ENCODE assay signal across 12 cellular contexts in genomic region chr7:81150951-81151361, GRCh38.
A peak's percentile ranks its signal among the peaks of the same experiment; 100 is the strongest.
DNase-seq lines count a peak whose midpoint lies in the region; ATAC-seq, FAIRE-seq and TF ChIP-seq lines count a peak whose summit lies in the region.
"Had no signal": no experiment of that assay in that cellular context is flagged by ENCODE, and none has a peak within 500 bp of the region (broad histone marks: within the 10 kb centered on the region; RNA-seq: fewer than 3 reads in every experiment).

No MANE protein-coding gene starts in this region.

- H3K9me3 Mint-ChIP-seq in nephron progenitor cell: peaks cover 26% of the 10 kb centered on the region

- peaks cover 6% of the 10 kb centered on the region for H3K36me3 Mint-ChIP-seq in nephron progenitor cell (ENCODE audit: low read depth)

- no peak overlapping the region for H3K27ac Mint-ChIP-seq in nephron progenitor cell
- H3K27ac Mint-ChIP-seq: activated CD4-positive, alpha-beta memory T cell treated with anti-CD3 and anti-CD28 coated beads, Interleukin-2, amount 10 ng/mL, durations not matched to agents 7 days and 5 days; activated naive CD4-positive, alpha-beta T cell treated with anti-CD3 and anti-CD28 coated beads for 36 hours had no signal

- H3K36me3 ChIP-seq in bronchial epithelial cell (ENCODE audit: control insufficient read depth, insufficient read depth, low read length): no peaks in the 10 kb centered on the region

- no peak overlapping the region for H3K4me3 ChIP-seq in bronchial epithelial cell (ENCODE audit: low read depth, low read length)
- H3K4me3 ChIP-seq: lung had no signal

- no peak overlapping the region for H3K4me3 Mint-ChIP-seq in nephron progenitor cell
- H3K4me3 Mint-ChIP-seq: activated CD4-positive, alpha-beta memory T cell treated with anti-CD3 and anti-CD28 coated beads, Interleukin-2, amount 10 ng/mL, durations not matched to agents 7 days and 5 days; activated naive CD4-positive, alpha-beta T cell treated with anti-CD3 and anti-CD28 coated beads for 36 hours had no signal

- ATAC-seq in left lobe of liver (peak; percentile 63), GM21717 (IDR thresholded peaks at IDR 0.05; ENCODE audit: unreplicated experiment) (no peak)

- DNase-seq in NCI-H82 (lab: John Stamatoyannopoulos, UW) (peak; percentile 12), NCI-H82 treated with DMSO at 0.1 percent for 48 hours (lab: John Stamatoyannopoulos, UW; ENCODE audit: unreplicated experiment) (no peak), bronchial epithelial cell (ENCODE audit: low read depth) (peak; percentile 18), left lobe of liver (ENCODE audit: low spot score) (no peak), superior temporal gyrus (ENCODE audit: extremely low spot score) (peak; percentile 54), nephron progenitor cell (no peak), mucosa of gallbladder (ENCODE audit: low spot score) (no peak)
- DNase-seq: activated CD4-positive, alpha-beta memory T cell treated with anti-CD3 and anti-CD28 coated beads, Interleukin-2, amount 10 ng/mL, durations not matched to agents 7 days and 5 days; activated naive CD4-positive, alpha-beta T cell treated with anti-CD3 and anti-CD28 coated beads for 36 hours; dermis blood vessel endothelial cell had no signal

- peaks cover 3% of the 10 kb centered on the region for H3K27me3 Mint-ChIP-seq in nephron progenitor cell (ENCODE audit: low read depth, poor library complexity)
- H3K27me3 Mint-ChIP-seq: activated CD4-positive, alpha-beta memory T cell treated with anti-CD3 and anti-CD28 coated beads, Interleukin-2, amount 10 ng/mL, durations not matched to agents 7 days and 5 days had no signal

- FAIRE-seq in bronchial epithelial cell (lab: Jason Lieb, UNC): no peak

- H3K4me1 Mint-ChIP-seq in nephron progenitor cell: peaks cover 39% of the 10 kb centered on the region
- H3K4me1 Mint-ChIP-seq: activated CD4-positive, alpha-beta memory T cell treated with anti-CD3 and anti-CD28 coated beads, Interleukin-2, amount 10 ng/mL, durations not matched to agents 7 days and 5 days had no signal

- H3K27me3 ChIP-seq in bronchial epithelial cell (ENCODE audit: control insufficient read depth, insufficient read depth, low read length): no peaks in the 10 kb centered on the region

- TF ChIP-seq CTCF in bronchial epithelial cell (IDR thresholded peaks at IDR 0.05; ENCODE audit: insufficient read depth, low read length, severe bottlenecking) (no peak), nephron progenitor cell (IDR thresholded peaks at IDR 0.05) (no peak)

Comparison
In these comparisons a context has a peak if more than half of its experiments do, and no peak if none do; other contexts are left out.
1. DNase-seq: peak in NCI-H82 (single experiment), bronchial epithelial cell (single experiment) and superior temporal gyrus (single experiment); none in NCI-H82 treated with DMSO at 0.1 percent for 48 hours (single experiment), left lobe of liver (single experiment), nephron progenitor cell (single experiment) and mucosa of gallbladder (single experiment).